8 cellular contexts compared by ENCODE assay signal in genomic region chr1:6033986-6034749, GRCh38. TPM values are rescaled to one million over a fixed set of nuclear protein-coding genes. Genes with fewer than 3 reads are reported as not detected.
DNase-seq lines count a peak whose midpoint lies in the region; ATAC-seq and TF ChIP-seq lines count a peak whose summit lies in the region.

No MANE protein-coding gene starts in this region.

- H3K9me2 ChIP-seq in DOHH2 (replicated peaks; ENCODE audit: control insufficient read depth, low read length) = no peaks in the 10 kb centered on the region

- DNase-seq in NCI-H146 treated with DMSO at 0.1 percent for 48 hours (lab: John Stamatoyannopoulos, UW; ENCODE audit: unreplicated experiment) = peak; percentile 53
- DNase-seq in activated T-cell treated with anti-CD3 and anti-CD28 coated beads, Interleukin-2, amount 50 U/mL, for 24 hours = peak; percentile 51
- no peak for DNase-seq in fibroblast of villous mesenchyme (ENCODE audit: low read depth)
- DNase-seq in nucleus accumbens (lab: John Stamatoyannopoulos, UW) = peak in 31 of 56 donors; percentile 7 to 69 (median 24)
- DNase-seq in activated gamma-delta T cell (lab: John Stamatoyannopoulos, UW) = no peak
- DNase-seq in NCI-H1694 (lab: John Stamatoyannopoulos, UW) = no peak

- peaks cover 15% of the 10 kb centered on the region for H3K4me1 ChIP-seq in DOHH2 (ENCODE audit: control insufficient read depth, low read length)

- H3K27me3 ChIP-seq in DOHH2 (ENCODE audit: control insufficient read depth, low read length) = no peaks in the 10 kb centered on the region

- TF ChIP-seq CTCF in DOHH2 (IDR thresholded peaks at IDR 0.05; ENCODE audit: low read depth, low read length, poor library complexity, severe bottlenecking) = peak; percentile 58
- TF ChIP-seq CTCF in fibroblast of villous mesenchyme (IDR thresholded peaks at IDR 0.05; ENCODE audit: insufficient read depth, low read depth, low read length) = peak; percentile 69

- no peaks in the 10 kb centered on the region for H3K27me3 Mint-ChIP-seq in activated T-cell treated with anti-CD3 and anti-CD28 coated beads, Interleukin-2, amount 50 U/mL, for 24 hours
- no peaks in the 10 kb centered on the region for H3K27me3 Mint-ChIP-seq in stimulated activated memory B cell treated with anti-CD40 and anti-IgM and Interleukin-4, amounts not matched to agents 10 μg/mL and 1 μg/mL and 100 μg/mL, for 72 hours

- peak overlapping the region; percentile 80 for H3K27ac Mint-ChIP-seq in activated T-cell treated with anti-CD3 and anti-CD28 coated beads, Interleukin-2, amount 50 U/mL, for 24 hours
- no peak overlapping the region for H3K27ac Mint-ChIP-seq in stimulated activated memory B cell treated with anti-CD40 and anti-IgM and Interleukin-4, amounts not matched to agents 10 μg/mL and 1 μg/mL and 100 μg/mL, for 72 hours

- H3K9me3 Mint-ChIP-seq in activated T-cell treated with anti-CD3 and anti-CD28 coated beads, Interleukin-2, amount 50 U/mL, for 24 hours = no peaks in the 10 kb centered on the region
- H3K9me3 Mint-ChIP-seq in stimulated activated memory B cell treated with anti-CD40 and anti-IgM and Interleukin-4, amounts not matched to agents 10 μg/mL and 1 μg/mL and 100 μg/mL, for 72 hours = no peaks in the 10 kb centered on the region

- no peak overlapping the region for H3K27ac ChIP-seq in DOHH2 (ENCODE audit: low read depth, low read length)

- H3K9me3 ChIP-seq in DOHH2 (ENCODE audit: control insufficient read depth, insufficient read depth, low read length) = no peaks in the 10 kb centered on the region

- ATAC-seq in stimulated activated memory B cell treated with anti-CD40 and anti-IgM and Interleukin-4, amounts not matched to agents 10 μg/mL and 1 μg/mL and 100 μg/mL, for 72 hours = no peak

- H3F3A ChIP-seq in DOHH2 (ENCODE audit: control insufficient read depth, insufficient read depth) = no peaks in the 10 kb centered on the region

- H3K36me3 ChIP-seq in DOHH2 (ENCODE audit: control insufficient read depth, low read length) = no peaks in the 10 kb centered on the region

- peaks cover 85% of the 10 kb centered on the region for H3K4me1 Mint-ChIP-seq in activated T-cell treated with anti-CD3 and anti-CD28 coated beads, Interleukin-2, amount 50 U/mL, for 24 hours (ENCODE audit: low read depth)
- peaks cover 77% of the 10 kb centered on the region for H3K4me1 Mint-ChIP-seq in stimulated activated memory B cell treated with anti-CD40 and anti-IgM and Interleukin-4, amounts not matched to agents 10 μg/mL and 1 μg/mL and 100 μg/mL, for 72 hours

- H3K4me3 ChIP-seq in DOHH2 (ENCODE audit: low read length) (no peak overlapping the region), fibroblast of villous mesenchyme (ENCODE audit: low read depth, low read length) (no peak overlapping the region)

- H4K20me1 ChIP-seq in DOHH2 (ENCODE audit: control insufficient read depth, insufficient read depth, low read depth, low read length) = peaks cover 9% of the 10 kb centered on the region

- no peak overlapping the region for H3K4me3 Mint-ChIP-seq in activated T-cell treated with anti-CD3 and anti-CD28 coated beads, Interleukin-2, amount 50 U/mL, for 24 hours
- H3K4me3 Mint-ChIP-seq in stimulated activated memory B cell treated with anti-CD40 and anti-IgM and Interleukin-4, amounts not matched to agents 10 μg/mL and 1 μg/mL and 100 μg/mL, for 72 hours = no peak overlapping the region

- no peaks in the 10 kb centered on the region for H3K79me2 ChIP-seq in DOHH2 (ENCODE audit: control insufficient read depth, low read length)

- peaks cover 96% of the 10 kb centered on the region for H3K36me3 Mint-ChIP-seq in activated T-cell treated with anti-CD3 and anti-CD28 coated beads, Interleukin-2, amount 50 U/mL, for 24 hours (ENCODE audit: low read depth)
- peaks cover 51% of the 10 kb centered on the region for H3K36me3 Mint-ChIP-seq in stimulated activated memory B cell treated with anti-CD40 and anti-IgM and Interleukin-4, amounts not matched to agents 10 μg/mL and 1 μg/mL and 100 μg/mL, for 72 hours

- no peak overlapping the region for H3K4me2 ChIP-seq in DOHH2 (ENCODE audit: low read length)

RNA-seq across cellular contexts. Expression of gene KCNAB2, which starts 11.5 kb away (rescaled TPM):
- total RNA-seq in fibroblast of villous mesenchyme = 2.6 and 3.5 TPM in 2 replicates

RNA-seq across cellular contexts. Expression of gene NPHP4, which starts 41.9 kb away (rescaled TPM):
- 6.4 and 6.5 TPM in 2 replicates for total RNA-seq in fibroblast of villous mesenchyme

Comparison
In these comparisons a context has a peak if more than half of its experiments do, and no peak if none do; other contexts are left out.
1. DNase-seq: peak in NCI-H146 treated with DMSO at 0.1 percent for 48 hours (single experiment), activated T-cell treated with anti-CD3 and anti-CD28 coated beads, Interleukin-2, amount 50 U/mL, for 24 hours (single experiment) and nucleus accumbens (31 of 56); none in fibroblast of villous mesenchyme (single experiment), activated gamma-delta T cell (single experiment) and NCI-H1694 (single experiment).